ENCODE assay signal across 1 cellular context in genomic region chr16:80123189-80123588, GRCh38.
TF ChIP-seq lines count a peak whose summit lies in the region.

No MANE protein-coding gene starts in this region.

TF ChIP-seq in GM23338, 12 proteins besides CTCF, POLR2A, EP300 and RAD21 (continued from another document):
- TF ChIP-seq REST (IDR thresholded peaks at IDR 0.05; ENCODE audit: unreplicated experiment) (no peak), EZH2 (IDR thresholded peaks at IDR 0.05; ENCODE audit: low read depth, unreplicated experiment) (no peak), EZH2phosphoT487 (IDR thresholded peaks at IDR 0.05; ENCODE audit: unreplicated experiment) (no peak), ZNF114 (CRISPR knock-in tag; IDR thresholded peaks at IDR 0.05) (no peak), NANOG (IDR thresholded peaks at IDR 0.05; ENCODE audit: borderline replicate concordance) (no peak), JUNB (IDR thresholded peaks at IDR 0.05; ENCODE audit: unreplicated experiment) (no peak), STAT1 (IDR thresholded peaks at IDR 0.05; ENCODE audit: unreplicated experiment) (no peak)
